ENCODE assay signal across 1 cellular context in genomic region chr15:30514545-30514944, GRCh38. TPM values are rescaled to one million over a fixed set of nuclear protein-coding genes. Genes with fewer than 3 reads are reported as not detected.
"Had no signal": no experiment of that assay in that cellular context is flagged by ENCODE, and none has a peak within 500 bp of the region (broad histone marks: within the 10 kb centered on the region; RNA-seq: fewer than 3 reads in every experiment).

No MANE protein-coding gene starts in this region.

RNA-seq across cellular contexts. Expression of gene GOLGA8Q, which starts 37.3 kb away (rescaled TPM):
- total RNA-seq: M059J had no signal
